Comparison of ENCODE assay signal across 1 cellular context in genomic region chr11:69905611-69906452, GRCh38.
TF ChIP-seq lines count a peak whose summit lies in the region.

No MANE protein-coding gene starts in this region.

TF ChIP-seq in K562, 482 proteins besides CTCF, POLR2A, EP300 and RAD21 (continued from another document and continues in another):
- no peak for TF ChIP-seq NKRF (IDR thresholded peaks at IDR 0.05; ENCODE audit: borderline replicate concordance)
- TF ChIP-seq ATF2 (CRISPR knock-in tag; IDR thresholded peaks at IDR 0.05) = no peak
- TF ChIP-seq MAFG (tag; conservative IDR thresholded peaks at IDR 0.05) = no peak
- no peak for TF ChIP-seq CCAR2 (IDR thresholded peaks at IDR 0.05; ENCODE audit: low read depth, low read length)
- TF ChIP-seq NFE2 (IDR thresholded peaks at IDR 0.05; ENCODE audit: low read depth) = peak; percentile 58
- peak in 1 of 2 experiments; percentile 73; a peak in 1 of 4 replicates for TF ChIP-seq TBL1XR1 (IDR thresholded peaks at IDR 0.05; ENCODE audit: low read length in 2 of 2)
- no peak for TF ChIP-seq ZNF398 (CRISPR knock-in tag; IDR thresholded peaks at IDR 0.05)
- no peak for TF ChIP-seq ZNF655 (CRISPR knock-in tag; IDR thresholded peaks at IDR 0.05)
- no peak for TF ChIP-seq KHSRP (IDR thresholded peaks at IDR 0.05)
- no peak for TF ChIP-seq MIER1 (IDR thresholded peaks at IDR 0.05; ENCODE audit: low read depth)
- TF ChIP-seq MEF2A (IDR thresholded peaks at IDR 0.05; ENCODE audit: control insufficient read depth, low read depth, low read length) = no peak
- no peak for TF ChIP-seq SLC30A9 (CRISPR knock-in tag; IDR thresholded peaks at IDR 0.05)
- TF ChIP-seq MCM3 (IDR thresholded peaks at IDR 0.05) = no peak
- TF ChIP-seq CHCHD3 (CRISPR knock-in tag; IDR thresholded peaks at IDR 0.05) = no peak
- TF ChIP-seq GTF2B (IDR thresholded peaks at IDR 0.05; ENCODE audit: extremely low read depth, insufficient read length) = no peak
- peak; percentile 63 for TF ChIP-seq RNF2 (IDR thresholded peaks at IDR 0.05)
- no peak for TF ChIP-seq ZNF79 (CRISPR knock-in tag; IDR thresholded peaks at IDR 0.05; ENCODE audit: low read depth)
- no peak for TF ChIP-seq MLLT1 (IDR thresholded peaks at IDR 0.05)
- no peak for TF ChIP-seq KLF1 (tag; IDR thresholded peaks at IDR 0.05)
- no peak for TF ChIP-seq ZNF778 (CRISPR knock-in tag; IDR thresholded peaks at IDR 0.05)
- TF ChIP-seq ZMIZ1 (IDR thresholded peaks at IDR 0.05; ENCODE audit: low read depth in 2 of 2, low read length in 2 of 2) = peak in 1 of 2 experiments; percentile 86; a peak in 2 of 4 replicates
- TF ChIP-seq NR3C1 (CRISPR knock-in tag; IDR thresholded peaks at IDR 0.05) = no peak
- no peak for TF ChIP-seq HNRNPK (IDR thresholded peaks at IDR 0.05; ENCODE audit: low read depth, low read length, poor library complexity, severe bottlenecking)
- no peak for TF ChIP-seq RFX7 (CRISPR knock-in tag; IDR thresholded peaks at IDR 0.05)
- TF ChIP-seq ADNP (tag; IDR thresholded peaks at IDR 0.05) = no peak
- TF ChIP-seq CBX5 (IDR thresholded peaks at IDR 0.05; ENCODE audit: borderline replicate concordance, low read depth) = no peak
- peak; percentile 49 for TF ChIP-seq SMAD1 (IDR thresholded peaks at IDR 0.05; ENCODE audit: low read depth, low read length, partially characterized antibody)
- no peak for TF ChIP-seq MED1 (CRISPR knock-in tag; IDR thresholded peaks at IDR 0.05; ENCODE audit: borderline replicate concordance)
- TF ChIP-seq ZNF324 (CRISPR knock-in tag; IDR thresholded peaks at IDR 0.05) = no peak
- TF ChIP-seq ZFPM2 (CRISPR knock-in tag; IDR thresholded peaks at IDR 0.05) = no peak
- no peak for TF ChIP-seq ZNF239 (CRISPR knock-in tag; IDR thresholded peaks at IDR 0.05)
- TF ChIP-seq ZNF395 (CRISPR knock-in tag; IDR thresholded peaks at IDR 0.05) = peak; percentile 93
- TF ChIP-seq MXD1 (CRISPR knock-in tag; IDR thresholded peaks at IDR 0.05; ENCODE audit: borderline replicate concordance, poor library complexity, severe bottlenecking) = no peak
- TF ChIP-seq POLR2G (IDR thresholded peaks at IDR 0.05; ENCODE audit: low read depth, low read length) = no peak
- no peak for TF ChIP-seq NFXL1 (CRISPR knock-in tag; IDR thresholded peaks at IDR 0.05)
- no peak for TF ChIP-seq THRA (IDR thresholded peaks at IDR 0.05)
- TF ChIP-seq ZNF197 (CRISPR knock-in tag; IDR thresholded peaks at IDR 0.05; ENCODE audit: low read depth) = peak; percentile 47; the same call in 1 of the 2 replicates
- TF ChIP-seq CREM (IDR thresholded peaks at IDR 0.05; ENCODE audit: low read depth) = peak; percentile 62
- TF ChIP-seq ZBTB26 (CRISPR knock-in tag; IDR thresholded peaks at IDR 0.05) = no peak
- TF ChIP-seq SRSF1 (IDR thresholded peaks at IDR 0.05; ENCODE audit: low read depth, low read length) = no peak
- no peak for TF ChIP-seq STAG1 (CRISPR knock-in tag; IDR thresholded peaks at IDR 0.05; ENCODE audit: borderline replicate concordance)
- no peak for TF ChIP-seq RFX1 (IDR thresholded peaks at IDR 0.05)
- no peak for TF ChIP-seq THRAP3 (IDR thresholded peaks at IDR 0.05; ENCODE audit: borderline replicate concordance)
- TF ChIP-seq ATF6 (CRISPR knock-in tag; IDR thresholded peaks at IDR 0.05) = no peak
